In the genomic region with DNA sequence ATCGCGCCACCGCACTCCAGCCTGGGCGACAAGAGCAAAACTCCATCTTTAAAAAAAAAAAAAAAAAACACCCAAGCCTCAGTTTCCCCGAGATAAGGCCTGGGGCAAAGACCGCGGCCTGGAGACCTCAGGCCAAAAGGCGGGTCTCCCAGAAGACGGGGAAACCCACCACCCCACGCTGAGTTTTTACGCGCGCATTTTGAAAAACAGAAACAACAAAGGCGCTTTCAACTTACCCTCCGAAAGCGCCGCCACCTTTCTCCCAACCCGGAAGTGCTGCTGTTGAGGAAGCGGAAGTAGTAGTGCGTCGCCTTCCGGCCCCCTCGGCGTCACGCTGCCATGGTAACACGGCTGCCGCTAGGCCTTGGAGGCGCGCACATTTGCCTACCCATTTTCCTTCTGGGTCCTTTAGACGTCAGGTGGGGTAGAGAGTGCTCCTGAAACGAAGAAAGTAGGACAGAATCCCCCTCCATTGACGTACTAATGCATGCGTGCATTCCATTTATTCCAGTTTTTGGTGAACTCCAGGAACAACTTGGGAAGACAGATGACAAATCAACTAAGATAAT, we compare ENCODE assay signal across 8 cellular contexts. TPM values are rescaled to one million over a fixed set of nuclear protein-coding genes. Genes with fewer than 3 reads are reported as not detected.
DNase-seq lines count a peak whose midpoint lies in the region; ATAC-seq and TF ChIP-seq lines count a peak whose summit lies in the region.

A gene with protein sequence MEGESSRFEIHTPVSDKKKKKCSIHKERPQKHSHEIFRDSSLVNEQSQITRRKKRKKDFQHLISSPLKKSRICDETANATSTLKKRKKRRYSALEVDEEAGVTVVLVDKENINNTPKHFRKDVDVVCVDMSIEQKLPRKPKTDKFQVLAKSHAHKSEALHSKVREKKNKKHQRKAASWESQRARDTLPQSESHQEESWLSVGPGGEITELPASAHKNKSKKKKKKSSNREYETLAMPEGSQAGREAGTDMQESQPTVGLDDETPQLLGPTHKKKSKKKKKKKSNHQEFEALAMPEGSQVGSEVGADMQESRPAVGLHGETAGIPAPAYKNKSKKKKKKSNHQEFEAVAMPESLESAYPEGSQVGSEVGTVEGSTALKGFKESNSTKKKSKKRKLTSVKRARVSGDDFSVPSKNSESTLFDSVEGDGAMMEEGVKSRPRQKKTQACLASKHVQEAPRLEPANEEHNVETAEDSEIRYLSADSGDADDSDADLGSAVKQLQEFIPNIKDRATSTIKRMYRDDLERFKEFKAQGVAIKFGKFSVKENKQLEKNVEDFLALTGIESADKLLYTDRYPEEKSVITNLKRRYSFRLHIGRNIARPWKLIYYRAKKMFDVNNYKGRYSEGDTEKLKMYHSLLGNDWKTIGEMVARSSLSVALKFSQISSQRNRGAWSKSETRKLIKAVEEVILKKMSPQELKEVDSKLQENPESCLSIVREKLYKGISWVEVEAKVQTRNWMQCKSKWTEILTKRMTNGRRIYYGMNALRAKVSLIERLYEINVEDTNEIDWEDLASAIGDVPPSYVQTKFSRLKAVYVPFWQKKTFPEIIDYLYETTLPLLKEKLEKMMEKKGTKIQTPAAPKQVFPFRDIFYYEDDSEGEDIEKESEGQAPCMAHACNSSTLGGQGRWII (minus strand): TSS at position 287 of the 569 bp plus-strand sequence. CDS start 4,019 bp downstream, outside the sequence.

- no peak for TF ChIP-seq CTCF in colonic mucosa (IDR thresholded peaks at IDR 0.05)

- H3K4me3 ChIP-seq in colonic mucosa: peak within 1 kb of the TSS; percentile 89

- peaks cover 16% of the 10 kb centered on the region for H3K27me3 ChIP-seq in colonic mucosa

- H3K9me3 ChIP-seq in colonic mucosa: no peaks in the 10 kb centered on the region

- peak; percentile 94 for DNase-seq in Ammon's horn (ENCODE audit: low spot score)
- DNase-seq in GM19240 (ENCODE audit: insufficient read length, low spot score): peak; percentile 93
- peak; percentile 78 to 92 for DNase-seq in NCI-H526 (lab: John Stamatoyannopoulos, UW)
- DNase-seq in activated CD4-positive, alpha-beta T cell treated with anti-CD3 and anti-CD28 coated beads for 4 hours: peak; percentile 92
- peak; percentile 92 for DNase-seq in colonic mucosa
- peak; percentile 92 to 95 for DNase-seq in left colon
- peak; percentile 80 to 93 (median 86) for DNase-seq in stimulated activated CD4-positive, alpha-beta T cell treated with anti-CD3 and anti-CD28 coated beads, Interleukin-1b, Interleukin-23, amount 100 ng/mL, for 24 hours (ENCODE audit: low read depth in 4 of 4, low spot score in 1 of 4)

- intact Hi-C loops in colonic mucosa (cut with DNase I): no loop called here
- intact Hi-C loops in left colon (cut with DNase I, micrococcal nuclease): no loop called here

- H3K9ac ChIP-seq in colonic mucosa (ENCODE audit: low read depth in 2 of 2, low read length in 2 of 2): peak within 1 kb of the TSS in 1 of 2 donors; percentile 68

- ATAC-seq in HG03520 (IDR thresholded peaks at IDR 0.05; ENCODE audit: unreplicated experiment): peak; percentile 79
- peak; percentile 92 for ATAC-seq in left colon

- H3K27ac ChIP-seq in colonic mucosa: peak within 1 kb of the TSS; percentile 22

- H3K4me1 ChIP-seq in colonic mucosa: peaks cover 18% of the 10 kb centered on the region

- H3K36me3 ChIP-seq in colonic mucosa: no peaks in the 10 kb centered on the region

RNA-seq across cellular contexts. Expression of the gene that starts here (rescaled TPM):
- total RNA-seq in colonic mucosa (10 to 100 TPM; 11.1 to 11.2 TPM), left colon (1 to 10 TPM; 8.2 to 9.0 TPM)

Comparison
In these comparisons a context has a peak if more than half of its experiments do, and no peak if none do; other contexts are left out.
1. Peak in every context shown above with its lines: DNase-seq, ATAC-seq, H3K4me3 ChIP-seq and H3K27ac ChIP-seq.